ENCODE assay signal across 8 cellular contexts in the genomic region with DNA sequence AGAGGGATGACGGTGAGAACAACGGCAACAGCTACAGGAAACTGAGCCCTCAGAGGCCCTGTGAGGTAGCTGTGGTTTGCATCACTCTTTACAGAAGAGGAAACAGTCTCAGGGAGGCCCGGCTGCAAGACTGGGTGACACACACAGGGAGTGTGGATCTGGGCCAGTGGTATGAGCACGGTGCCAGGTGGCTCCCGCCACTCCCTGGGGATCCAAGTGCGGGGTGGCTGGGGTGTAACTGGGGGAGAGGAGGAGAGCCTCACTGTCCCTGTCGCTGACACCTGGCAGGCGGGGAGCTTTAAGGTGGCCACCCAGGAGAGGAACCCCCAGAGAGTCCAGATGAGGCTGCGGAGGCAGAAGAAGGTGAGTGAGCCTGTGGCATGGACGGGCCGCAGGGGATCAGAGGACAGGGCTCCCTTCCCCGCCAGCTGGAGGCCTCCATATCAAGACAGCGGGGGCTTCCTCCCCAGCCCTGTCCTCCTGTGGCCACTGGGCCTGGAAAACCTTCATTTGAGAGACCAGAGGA. TPM values are rescaled to one million over a fixed set of nuclear protein-coding genes. Genes with fewer than 3 reads are reported as not detected.
DNase-seq lines count a peak whose midpoint lies in the region; ATAC-seq and TF ChIP-seq lines count a peak whose summit lies in the region.

No MANE protein-coding gene starts in this region.

- TF ChIP-seq CTCF in GM12865 (IDR thresholded peaks at IDR 0.05; ENCODE audit: insufficient read depth, low read depth, low read length, missing control alignments) (no peak), astrocyte of the spinal cord (IDR thresholded peaks at IDR 0.05; ENCODE audit: low read depth, low read length) (no peak), omental fat pad (IDR thresholded peaks at IDR 0.05) (no peak)

- H3K4me3 ChIP-seq in GM12865 (ENCODE audit: low read depth, low read length), result 0 out of 2 replicates have a peak overlapping the region, but pooled peaks have one; percentile 10
- no peak overlapping the region for H3K4me3 ChIP-seq in astrocyte of the spinal cord (ENCODE audit: low read depth, low read length)

- in situ Hi-C loops in astrocyte of the spinal cord (cut with HindIII; ENCODE audit: low sequenced_read_pairs), result no loop called here

- DNase-seq in GM12865 (ENCODE audit: low read depth) (peak; percentile 85), T-helper 2 cell (peak in 4 of 5 experiments; percentile 53 to 97 (median 70)), astrocyte of the spinal cord (ENCODE audit: low read depth, low spot score) (peak; percentile 33), NCI-H345 treated with DMSO at 0.1 percent for 48 hours (lab: John Stamatoyannopoulos, UW; ENCODE audit: unreplicated experiment) (no peak), NCI-H524 treated with DMSO at 0.1 percent for 48 hours (lab: John Stamatoyannopoulos, UW) (no peak), omental fat pad (ENCODE audit: low spot score) (no peak)
- peak; percentile 46 to 70 (median 61) for DNase-seq in stimulated activated CD4-positive, alpha-beta T cell treated with anti-CD3 and anti-CD28 coated beads, Interleukin-1b, Interleukin-23, amount 100 ng/mL, for 24 hours (ENCODE audit: low read depth in 4 of 4, low spot score in 1 of 4)

- peak; percentile 81 for ATAC-seq in HG02759 (IDR thresholded peaks at IDR 0.05; ENCODE audit: unreplicated experiment)
- no peak for ATAC-seq in omental fat pad (ENCODE audit: low FRiP score)

RNA-seq across cellular contexts. Expression of gene RGL4, which starts 5.6 kb away (rescaled TPM):
- 1 to 10 TPM in 2 of 4 donors, under 1 TPM in 1, not detected in 1; 0.38 to 6.9 (median 1.3) TPM for total RNA-seq in omental fat pad

RNA-seq across cellular contexts. Expression of gene ZNF70, which starts 54.5 kb away (rescaled TPM):
- 1 to 10 TPM; 2.8 to 5.1 (median 4.0) TPM for total RNA-seq in omental fat pad

RNA-seq across cellular contexts. Expression of gene VPREB3, which starts 57.8 kb away (rescaled TPM):
- not detected for total RNA-seq in omental fat pad

Comparison
In these comparisons a context has a peak if more than half of its experiments do, and no peak if none do; other contexts are left out.
1. DNase-seq: peak in GM12865 (single experiment), T-helper 2 cell (4 of 5), astrocyte of the spinal cord (single experiment) and stimulated activated CD4-positive, alpha-beta T cell treated with anti-CD3 and anti-CD28 coated beads, Interleukin-1b, Interleukin-23, amount 100 ng/mL, for 24 hours (4 of 4); none in NCI-H345 treated with DMSO at 0.1 percent for 48 hours (single experiment), NCI-H524 treated with DMSO at 0.1 percent for 48 hours (single experiment) and omental fat pad (single experiment).